ENCODE assay signal across 1 cellular context in the genomic region with DNA sequence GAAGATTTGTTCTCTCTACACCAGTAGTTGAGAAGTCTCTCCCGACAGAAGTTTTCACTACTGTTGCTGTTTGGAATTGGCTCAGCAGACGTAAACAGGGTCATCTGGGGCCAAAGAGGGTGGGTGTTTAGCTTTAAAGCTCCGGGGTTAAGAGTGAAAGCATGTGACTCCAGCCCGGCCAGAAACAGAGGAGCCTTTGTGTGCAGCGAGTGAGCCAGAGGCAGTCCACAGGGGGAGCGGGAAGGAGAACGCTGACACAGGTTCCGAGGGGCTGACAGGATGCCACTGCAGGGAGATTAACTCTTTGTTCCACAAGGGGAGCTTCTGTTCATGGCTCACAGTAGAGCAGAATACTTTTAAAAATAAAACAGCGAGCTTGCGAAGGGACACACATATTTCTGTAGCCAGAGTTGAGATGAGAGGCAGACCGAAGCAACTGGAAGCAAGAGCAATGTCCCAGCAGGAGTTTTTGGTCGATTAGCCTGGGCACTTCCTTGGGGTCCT.
TF ChIP-seq lines count a peak whose summit lies in the region.

No MANE protein-coding gene starts in this region.

TF ChIP-seq in HepG2, 621 proteins besides CTCF, POLR2A, EP300 and RAD21 (continued from another document and continues in another):
- no peak for TF ChIP-seq ZUFSP (CRISPR knock-in tag; IDR thresholded peaks at IDR 0.05; ENCODE audit: borderline replicate concordance)
- TF ChIP-seq ZNF225 (CRISPR knock-in tag; IDR thresholded peaks at IDR 0.05), result no peak
- TF ChIP-seq GATAD1 (CRISPR knock-in tag; IDR thresholded peaks at IDR 0.05), result 0 out of 2 replicates have a peak, but pooled peaks have one; percentile 41
- TF ChIP-seq RBFOX2 (IDR thresholded peaks at IDR 0.05; ENCODE audit: low read depth, low read length), result peak; percentile 48; the same call in 1 of the 2 replicates
- no peak for TF ChIP-seq IRF1 (CRISPR knock-in tag; IDR thresholded peaks at IDR 0.05; ENCODE audit: low read depth)
- TF ChIP-seq EEA1 (CRISPR knock-in tag; IDR thresholded peaks at IDR 0.05; ENCODE audit: borderline replicate concordance), result no peak
- TF ChIP-seq TMF1 (CRISPR knock-in tag; IDR thresholded peaks at IDR 0.05; ENCODE audit: low read depth), result no peak
- no peak for TF ChIP-seq THAP8 (CRISPR knock-in tag; IDR thresholded peaks at IDR 0.05; ENCODE audit: borderline replicate concordance)
- TF ChIP-seq, protein P1, sequence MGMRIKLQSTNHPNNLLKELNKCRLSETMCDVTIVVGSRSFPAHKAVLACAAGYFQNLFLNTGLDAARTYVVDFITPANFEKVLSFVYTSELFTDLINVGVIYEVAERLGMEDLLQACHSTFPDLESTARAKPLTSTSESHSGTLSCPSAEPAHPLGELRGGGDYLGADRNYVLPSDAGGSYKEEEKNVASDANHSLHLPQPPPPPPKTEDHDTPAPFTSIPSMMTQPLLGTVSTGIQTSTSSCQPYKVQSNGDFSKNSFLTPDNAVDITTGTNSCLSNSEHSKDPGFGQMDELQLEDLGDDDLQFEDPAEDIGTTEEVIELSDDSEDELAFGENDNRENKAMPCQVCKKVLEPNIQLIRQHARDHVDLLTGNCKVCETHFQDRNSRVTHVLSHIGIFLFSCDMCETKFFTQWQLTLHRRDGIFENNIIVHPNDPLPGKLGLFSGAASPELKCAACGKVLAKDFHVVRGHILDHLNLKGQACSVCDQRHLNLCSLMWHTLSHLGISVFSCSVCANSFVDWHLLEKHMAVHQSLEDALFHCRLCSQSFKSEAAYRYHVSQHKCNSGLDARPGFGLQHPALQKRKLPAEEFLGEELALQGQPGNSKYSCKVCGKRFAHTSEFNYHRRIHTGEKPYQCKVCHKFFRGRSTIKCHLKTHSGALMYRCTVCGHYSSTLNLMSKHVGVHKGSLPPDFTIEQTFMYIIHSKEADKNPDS (CRISPR knock-in tag; IDR thresholded peaks at IDR 0.05), result no peak
- no peak for TF ChIP-seq ATM (IDR thresholded peaks at IDR 0.05; ENCODE audit: borderline replicate concordance)
- TF ChIP-seq, protein P2, sequence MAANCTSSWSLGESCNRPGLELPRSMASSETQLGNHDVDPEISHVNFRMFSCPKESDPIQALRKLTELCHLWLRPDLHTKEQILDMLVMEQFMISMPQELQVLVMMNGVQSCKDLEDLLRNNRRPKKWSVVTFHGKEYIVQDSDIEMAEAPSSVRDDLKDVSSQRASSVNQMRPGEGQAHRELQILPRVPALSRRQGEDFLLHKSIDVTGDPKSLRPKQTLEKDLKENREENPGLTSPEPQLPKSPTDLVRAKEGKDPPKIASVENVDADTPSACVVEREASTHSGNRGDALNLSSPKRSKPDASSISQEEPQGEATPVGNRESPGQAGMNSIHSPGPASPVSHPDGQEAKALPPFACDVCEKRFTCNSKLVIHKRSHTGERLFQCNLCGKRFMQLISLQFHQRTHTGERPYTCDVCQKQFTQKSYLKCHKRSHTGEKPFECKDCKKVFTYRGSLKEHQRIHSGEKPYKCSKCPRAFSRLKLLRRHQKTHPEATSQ (CRISPR knock-in tag; IDR thresholded peaks at IDR 0.05; ENCODE audit: borderline replicate concordance), result no peak
- peak; percentile 54; the same call in 1 of the 2 replicates for TF ChIP-seq GMEB1 (CRISPR knock-in tag; IDR thresholded peaks at IDR 0.05; ENCODE audit: borderline replicate concordance)
- TF ChIP-seq SRSF4 (IDR thresholded peaks at IDR 0.05; ENCODE audit: low read depth, low read length, poor library complexity, severe bottlenecking), result no peak
- no peak for TF ChIP-seq KIAA2018 (CRISPR knock-in tag; IDR thresholded peaks at IDR 0.05; ENCODE audit: borderline replicate concordance)
- TF ChIP-seq ZNF451 (CRISPR knock-in tag; IDR thresholded peaks at IDR 0.05), result no peak
- TF ChIP-seq EHMT2 (IDR thresholded peaks at IDR 0.05; ENCODE audit: borderline replicate concordance, low read depth, low read length), result no peak
- TF ChIP-seq ZNF629 (CRISPR knock-in tag; conservative IDR thresholded peaks at IDR 0.05), result no peak
- TF ChIP-seq, protein P3, sequence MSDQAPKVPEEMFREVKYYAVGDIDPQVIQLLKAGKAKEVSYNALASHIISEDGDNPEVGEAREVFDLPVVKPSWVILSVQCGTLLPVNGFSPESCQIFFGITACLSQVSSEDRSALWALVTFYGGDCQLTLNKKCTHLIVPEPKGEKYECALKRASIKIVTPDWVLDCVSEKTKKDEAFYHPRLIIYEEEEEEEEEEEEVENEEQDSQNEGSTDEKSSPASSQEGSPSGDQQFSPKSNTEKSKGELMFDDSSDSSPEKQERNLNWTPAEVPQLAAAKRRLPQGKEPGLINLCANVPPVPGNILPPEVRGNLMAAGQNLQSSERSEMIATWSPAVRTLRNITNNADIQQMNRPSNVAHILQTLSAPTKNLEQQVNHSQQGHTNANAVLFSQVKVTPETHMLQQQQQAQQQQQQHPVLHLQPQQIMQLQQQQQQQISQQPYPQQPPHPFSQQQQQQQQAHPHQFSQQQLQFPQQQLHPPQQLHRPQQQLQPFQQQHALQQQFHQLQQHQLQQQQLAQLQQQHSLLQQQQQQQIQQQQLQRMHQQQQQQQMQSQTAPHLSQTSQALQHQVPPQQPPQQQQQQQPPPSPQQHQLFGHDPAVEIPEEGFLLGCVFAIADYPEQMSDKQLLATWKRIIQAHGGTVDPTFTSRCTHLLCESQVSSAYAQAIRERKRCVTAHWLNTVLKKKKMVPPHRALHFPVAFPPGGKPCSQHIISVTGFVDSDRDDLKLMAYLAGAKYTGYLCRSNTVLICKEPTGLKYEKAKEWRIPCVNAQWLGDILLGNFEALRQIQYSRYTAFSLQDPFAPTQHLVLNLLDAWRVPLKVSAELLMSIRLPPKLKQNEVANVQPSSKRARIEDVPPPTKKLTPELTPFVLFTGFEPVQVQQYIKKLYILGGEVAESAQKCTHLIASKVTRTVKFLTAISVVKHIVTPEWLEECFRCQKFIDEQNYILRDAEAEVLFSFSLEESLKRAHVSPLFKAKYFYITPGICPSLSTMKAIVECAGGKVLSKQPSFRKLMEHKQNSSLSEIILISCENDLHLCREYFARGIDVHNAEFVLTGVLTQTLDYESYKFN (CRISPR knock-in tag; conservative IDR thresholded peaks at IDR 0.05), result peak; percentile 87
- TF ChIP-seq ONECUT2 (CRISPR knock-in tag; IDR thresholded peaks at IDR 0.05), result no peak
- TF ChIP-seq GATA4 (IDR thresholded peaks at IDR 0.05; ENCODE audit: borderline replicate concordance, low read depth), result peak; percentile 68; the same call in 1 of the 2 replicates
- TF ChIP-seq ZNF552 (CRISPR knock-in tag; IDR thresholded peaks at IDR 0.05; ENCODE audit: borderline replicate concordance), result no peak
- TF ChIP-seq ZNF367 (CRISPR knock-in tag; IDR thresholded peaks at IDR 0.05; ENCODE audit: borderline replicate concordance), result no peak
- peak; percentile 24; the same call in 1 of the 2 replicates for TF ChIP-seq KAT7 (CRISPR knock-in tag; IDR thresholded peaks at IDR 0.05; ENCODE audit: borderline replicate concordance)
- peak; percentile 96 for TF ChIP-seq MEF2D (CRISPR knock-in tag; IDR thresholded peaks at IDR 0.05)
- TF ChIP-seq SALL1 (CRISPR knock-in tag; IDR thresholded peaks at IDR 0.05), result peak; percentile 85
- TF ChIP-seq GLI4 (CRISPR knock-in tag; IDR thresholded peaks at IDR 0.05; ENCODE audit: borderline replicate concordance), result no peak
- no peak for TF ChIP-seq ZNF260 (CRISPR knock-in tag; IDR thresholded peaks at IDR 0.05; ENCODE audit: borderline replicate concordance, low read depth)
- TF ChIP-seq KLF9 (CRISPR knock-in tag; IDR thresholded peaks at IDR 0.05; ENCODE audit: low read depth), result no peak
- TF ChIP-seq U2AF1 (optimal IDR thresholded peaks at IDR 0.05; ENCODE audit: low read depth, low read length), result no peak
- TF ChIP-seq RFX5 (IDR thresholded peaks at IDR 0.05; ENCODE audit: low read depth, low read length), result no peak
- no peak for TF ChIP-seq ELF4 (CRISPR knock-in tag; IDR thresholded peaks at IDR 0.05; ENCODE audit: borderline replicate concordance)
- peak; percentile 43; the same call in 1 of the 2 replicates for TF ChIP-seq REPIN1 (CRISPR knock-in tag; IDR thresholded peaks at IDR 0.05; ENCODE audit: borderline replicate concordance, low read depth)
